ENCODE assay signal across 8 cellular contexts in the genomic region with DNA sequence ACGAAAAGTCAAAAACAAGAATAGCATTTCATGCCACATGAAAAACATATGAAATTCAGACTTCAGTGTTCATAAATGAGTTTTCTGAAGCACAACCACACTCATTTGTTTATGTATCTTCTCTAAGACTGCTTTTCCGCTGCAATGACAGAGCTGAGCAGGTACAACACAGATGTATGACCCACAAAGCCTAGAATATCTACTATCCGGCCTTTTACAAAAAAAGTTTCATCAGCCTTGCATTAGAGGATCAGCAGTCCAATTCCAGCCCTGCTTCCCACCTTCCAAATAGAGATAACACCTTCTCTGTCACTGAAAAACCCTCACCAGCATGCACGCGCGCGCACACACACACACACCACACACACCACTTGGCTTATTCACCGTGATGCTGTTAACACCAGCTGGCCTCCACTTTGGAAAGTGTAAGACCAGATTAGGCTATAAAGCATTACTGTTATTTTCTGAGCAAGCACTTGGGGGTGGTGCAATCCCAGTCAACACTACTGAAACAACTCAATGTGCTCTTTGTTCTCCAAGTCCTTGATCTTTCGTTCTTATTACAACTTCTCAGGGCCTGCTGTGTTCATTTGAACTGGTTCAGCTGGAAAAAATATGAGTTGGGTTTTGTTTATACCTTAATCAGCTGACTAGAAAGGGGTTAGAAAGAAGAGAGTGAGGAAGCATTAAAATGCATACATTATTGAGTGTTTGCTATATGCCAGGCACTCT.
DNase-seq lines count a peak whose midpoint lies in the region; ATAC-seq, FAIRE-seq and TF ChIP-seq lines count a peak whose summit lies in the region.

No MANE protein-coding gene starts in this region.

- peak; percentile 17 for TF ChIP-seq CTCF in GM10266 (IDR thresholded peaks at IDR 0.05; ENCODE audit: control insufficient read depth, insufficient read depth, low read depth, missing control alignments)
- no peak for TF ChIP-seq CTCF in breast epithelium (IDR thresholded peaks at IDR 0.05)

- H3K9me3 ChIP-seq in breast epithelium = no peaks in the 10 kb centered on the region

- intact Hi-C loops in breast epithelium (cut with DNase I; ENCODE audit: low total_unique reads) = no loop called here

- no peak for TF ChIP-seq POLR2A in breast epithelium (IDR thresholded peaks at IDR 0.05)

- peaks cover 0 to 5% of the 10 kb centered on the region in 2 donors for H3K4me1 ChIP-seq in breast epithelium

- no peaks in the 10 kb centered on the region for H3K36me3 ChIP-seq in breast epithelium

- no peak overlapping the region for H3K4me3 ChIP-seq in breast epithelium

- no peak for DNase-seq in GM10266 (ENCODE audit: extremely low spot score)
- peak; percentile 73 for DNase-seq in NCI-H1694 (lab: John Stamatoyannopoulos, UW)
- DNase-seq in breast epithelium (ENCODE audit: low spot score in 2 of 2) = peak in 1 of 2 donors; percentile 49
- DNase-seq in medulla oblongata (ENCODE audit: extremely low spot score) = peak; percentile 92
- no peak for DNase-seq in NCI-H2029 treated with DMSO at 0.1 percent for 48 hours (lab: John Stamatoyannopoulos, UW)
- no peak for DNase-seq in glomerular visceral epithelial cell (ENCODE audit: extremely low spot score)
- DNase-seq in RCC 7860 (ENCODE audit: low spot score) = no peak

- no peak for ATAC-seq in HG02870 (IDR thresholded peaks at IDR 0.05; ENCODE audit: unreplicated experiment)

- H3K27me3 ChIP-seq in breast epithelium = no peaks in the 10 kb centered on the region

- H3K27ac ChIP-seq in breast epithelium = peak overlapping the region; percentile 46 to 54

- no peak for FAIRE-seq in RCC 7860 (lab: Jason Lieb, UNC)

Comparison
In these comparisons a context has a peak if more than half of its experiments do, and no peak if none do; other contexts are left out.
1. DNase-seq: peak in NCI-H1694 (single experiment) and medulla oblongata (single experiment); none in GM10266 (single experiment), NCI-H2029 treated with DMSO at 0.1 percent for 48 hours (single experiment), glomerular visceral epithelial cell (single experiment) and RCC 7860 (single experiment).